ENCODE assay signal across 15 cellular contexts in genomic region chr4:164894725-164895124, GRCh38. TPM values are rescaled to one million over a fixed set of nuclear protein-coding genes. Genes with fewer than 3 reads are reported as not detected.
DNase-seq lines count a peak whose midpoint lies in the region; ATAC-seq and TF ChIP-seq lines count a peak whose summit lies in the region.
"Had no signal": no experiment of that assay in that cellular context is flagged by ENCODE, and none has a peak within 500 bp of the region (broad histone marks: within the 10 kb centered on the region; RNA-seq: fewer than 3 reads in every experiment).

No MANE protein-coding gene starts in this region.

- CTCF ChIA-PET in activated naive CD4-positive, alpha-beta T cell treated with anti-CD3 and anti-CD28 coated beads for 36 hours (lab: Charles Lee): no interaction called here

- DNase-seq in DMS79 treated with DMSO at 0.1 percent for 48 hours (lab: John Stamatoyannopoulos, UW) (no peak), glutamatergic neuron (no peak), NK-92 (lab: John Stamatoyannopoulos, UW; ENCODE audit: unreplicated experiment) (no peak)
- DNase-seq in activated naive CD4-positive, alpha-beta T cell treated with anti-CD3 and anti-CD28 coated beads for 36 hours: no peak
- DNase-seq: DND-41; head of caudate nucleus; NCI-H2171 treated with DMSO at 0.1 percent for 48 hours; stimulated activated CD4-positive, alpha-beta T cell treated with anti-CD3 and anti-CD28 coated beads, Interleukin-1b, Interleukin-23, amount 100 ng/mL, for 48 hours; stimulated activated naive CD8-positive, alpha-beta T cell treated with anti-CD3 and anti-CD28 coated beads, Interleukin-15, Interleukin-2, amounts not matched to agents 100 U/mL and 50 U/mL, for 24 hours had no signal

- ATAC-seq in GM18502 (IDR thresholded peaks at IDR 0.05; ENCODE audit: poor library complexity, unreplicated experiment) (peak; percentile 73), GM19467 (IDR thresholded peaks at IDR 0.05; ENCODE audit: unreplicated experiment) (peak; percentile 45), HG02840 (IDR thresholded peaks at IDR 0.05; ENCODE audit: low FRiP score, unreplicated experiment) (peak; percentile 61), HG03460 (IDR thresholded peaks at IDR 0.05; ENCODE audit: unreplicated experiment) (peak; percentile 55)
- ATAC-seq: stimulated activated naive CD8-positive, alpha-beta T cell treated with anti-CD3 and anti-CD28 coated beads, Interleukin-15, Interleukin-2, amounts not matched to agents 100 U/mL and 50 U/mL, for 24 hours had no signal

- no peak overlapping the region for H3K27ac Mint-ChIP-seq in glutamatergic neuron (ENCODE audit: unreplicated experiment)
- no peak overlapping the region for H3K27ac Mint-ChIP-seq in activated naive CD4-positive, alpha-beta T cell treated with anti-CD3 and anti-CD28 coated beads for 36 hours

- H3K9me3 Mint-ChIP-seq in glutamatergic neuron (ENCODE audit: unreplicated experiment): peaks cover 1% of the 10 kb centered on the region
- H3K9me3 Mint-ChIP-seq in activated naive CD4-positive, alpha-beta T cell treated with anti-CD3 and anti-CD28 coated beads for 36 hours: no peaks in the 10 kb centered on the region

- H3K36me3 Mint-ChIP-seq in glutamatergic neuron (ENCODE audit: unreplicated experiment): no peaks in the 10 kb centered on the region
- H3K36me3 Mint-ChIP-seq in activated naive CD4-positive, alpha-beta T cell treated with anti-CD3 and anti-CD28 coated beads for 36 hours (ENCODE audit: low read depth): no peaks in the 10 kb centered on the region

- no peaks in the 10 kb centered on the region for H3K27me3 Mint-ChIP-seq in glutamatergic neuron (ENCODE audit: unreplicated experiment)
- H3K27me3 Mint-ChIP-seq in activated naive CD4-positive, alpha-beta T cell treated with anti-CD3 and anti-CD28 coated beads for 36 hours (ENCODE audit: low read depth): peaks cover 8% of the 10 kb centered on the region

- H3K4me3 Mint-ChIP-seq in glutamatergic neuron (ENCODE audit: unreplicated experiment): no peak overlapping the region
- no peak overlapping the region for H3K4me3 Mint-ChIP-seq in activated naive CD4-positive, alpha-beta T cell treated with anti-CD3 and anti-CD28 coated beads for 36 hours

- TF ChIP-seq CTCF in glutamatergic neuron (IDR thresholded peaks at IDR 0.05; ENCODE audit: partially characterized antibody, unreplicated experiment): no peak

- H3K4me1 Mint-ChIP-seq in glutamatergic neuron (ENCODE audit: low read depth, unreplicated experiment): no peaks in the 10 kb centered on the region
- no peaks in the 10 kb centered on the region for H3K4me1 Mint-ChIP-seq in activated naive CD4-positive, alpha-beta T cell treated with anti-CD3 and anti-CD28 coated beads for 36 hours (ENCODE audit: low read depth)

- intact Hi-C loops in activated naive CD4-positive, alpha-beta T cell treated with anti-CD3 and anti-CD28 coated beads for 36 hours (cut with micrococcal nuclease): no loop called here

RNA-seq across cellular contexts. Expression of gene APELA, which starts 17.7 kb away (rescaled TPM):
- 0.88 TPM for total RNA-seq in glutamatergic neuron (ENCODE audit: unreplicated experiment)
- total RNA-seq in activated naive CD4-positive, alpha-beta T cell treated with anti-CD3 and anti-CD28 coated beads for 36 hours: not detected
- total RNA-seq: lung, omental fat pad had no signal
